In genomic region chr3:150436161-150436560, GRCh38 we compare ENCODE assay signal across 24 cellular contexts.
"Had no signal": no experiment of that assay in that cellular context is flagged by ENCODE, and none has a peak within 500 bp of the region (broad histone marks: within the 10 kb centered on the region; RNA-seq: fewer than 3 reads in every experiment).

No MANE protein-coding gene starts in this region.

- ATAC-seq: heart left ventricle; left lobe of liver; sciatic nerve; stimulated activated memory B cell treated with anti-CD40 and anti-IgM and Interleukin-4, amounts not matched to agents 10 μg/mL and 1 μg/mL and 100 μg/mL, for 72 hours; upper lobe of right lung had no signal

- H3K36me3 ChIP-seq: heart left ventricle, lower lobe of right lung, upper lobe of right lung, vagina had no signal

- H3K27me3 ChIP-seq: dorsolateral prefrontal cortex, heart left ventricle, spleen, tibial nerve, upper lobe of right lung, vagina had no signal

- H3K4me3 ChIP-seq: dorsolateral prefrontal cortex, heart left ventricle, lower lobe of right lung, spleen, tibial nerve, upper lobe of right lung, vagina had no signal

- H3K4me1 ChIP-seq: upper lobe of right lung had no signal

- H3K4me3 Mint-ChIP-seq: naive B cell; nephron; stimulated activated memory B cell treated with anti-CD40 and anti-IgM and Interleukin-4, amounts not matched to agents 10 μg/mL and 1 μg/mL and 100 μg/mL, for 72 hours; stimulated activated naive CD8-positive, alpha-beta T cell treated with anti-CD3 and anti-CD28 coated beads, Interleukin-15, Interleukin-2, amounts not matched to agents 100 ng/mL and 50 ng/mL, for 24 hours had no signal

- H3K27me3 Mint-ChIP-seq: naive B cell; stimulated activated memory B cell treated with anti-CD40 and anti-IgM and Interleukin-4, amounts not matched to agents 10 μg/mL and 1 μg/mL and 100 μg/mL, for 72 hours; stimulated activated naive CD8-positive, alpha-beta T cell treated with anti-CD3 and anti-CD28 coated beads, Interleukin-15, Interleukin-2, amounts not matched to agents 100 ng/mL and 50 ng/mL, for 24 hours had no signal

- DNase-seq: cortex of kidney; dorsolateral prefrontal cortex; effector CD8-positive, alpha-beta T cell; foreskin melanocyte; heart left ventricle; hippocampal formation; kidney glomerular epithelial cell; lower lobe of right lung; mesenchymal stem cell; midbrain; naive B cell; posterior cingulate gyrus; spleen; stimulated activated CD4-positive, alpha-beta T cell treated with anti-CD3 and anti-CD28 coated beads, Interleukin-15, amount 100 ng/mL, for 24 hours; stimulated activated CD4-positive, alpha-beta T cell treated with anti-CD3 and anti-CD28 coated beads, Interleukin-1b, Interleukin-23, amount 100 ng/mL, for 48 hours; stimulated activated CD4-positive, alpha-beta T cell treated with anti-CD3 and anti-CD28 coated beads, Interleukin-4, amount 100 ng/mL, for 24 hours; upper lobe of right lung had no signal

- H3K27ac Mint-ChIP-seq: nephron; stimulated activated memory B cell treated with anti-CD40 and anti-IgM and Interleukin-4, amounts not matched to agents 10 μg/mL and 1 μg/mL and 100 μg/mL, for 72 hours; stimulated activated naive CD8-positive, alpha-beta T cell treated with anti-CD3 and anti-CD28 coated beads, Interleukin-15, Interleukin-2, amounts not matched to agents 100 ng/mL and 50 ng/mL, for 24 hours had no signal

- H3K9me3 ChIP-seq: heart left ventricle, lower lobe of right lung, spleen, tibial nerve, upper lobe of right lung, vagina had no signal

- H3K27ac ChIP-seq: dorsolateral prefrontal cortex, heart left ventricle, lower lobe of right lung, spleen, tibial nerve, upper lobe of right lung, vagina had no signal

- H3K4me1 Mint-ChIP-seq: nephron had no signal

- H3K9me3 Mint-ChIP-seq: naive B cell; nephron; stimulated activated memory B cell treated with anti-CD40 and anti-IgM and Interleukin-4, amounts not matched to agents 10 μg/mL and 1 μg/mL and 100 μg/mL, for 72 hours; stimulated activated naive CD8-positive, alpha-beta T cell treated with anti-CD3 and anti-CD28 coated beads, Interleukin-15, Interleukin-2, amounts not matched to agents 100 ng/mL and 50 ng/mL, for 24 hours had no signal
